In genomic region chr15:78438595-78439285, GRCh38 we compare ENCODE assay signal across 1 cellular context.
TF ChIP-seq lines count a peak whose summit lies in the region.

No MANE protein-coding gene starts in this region.

TF ChIP-seq in K562, 482 proteins besides CTCF, POLR2A, EP300 and RAD21 (continued from another document and continues in another):
- TF ChIP-seq PCBP1 (IDR thresholded peaks at IDR 0.05; ENCODE audit: low read depth, low read length, poor library complexity, severe bottlenecking) (peak; percentile 54), RBBP5 (IDR thresholded peaks at IDR 0.05; ENCODE audit: borderline replicate concordance, insufficient read depth, low read length, poor library complexity, severe bottlenecking) (peak; percentile 75), TAF1 (IDR thresholded peaks at IDR 0.05; ENCODE audit: control insufficient read depth, extremely low read depth, insufficient read depth, low read length, severe bottlenecking) (peak; percentile 64), FOXP4 (CRISPR knock-in tag; IDR thresholded peaks at IDR 0.05; ENCODE audit: borderline replicate concordance) (0 out of 2 replicates have a peak, but pooled peaks have one; percentile 70), IFI16 (CRISPR knock-in tag; IDR thresholded peaks at IDR 0.05) (no peak), ZNF609 (CRISPR knock-in tag; IDR thresholded peaks at IDR 0.05; ENCODE audit: borderline replicate concordance) (0 out of 2 replicates have a peak, but pooled peaks have one; percentile 5), NR2C2 (CRISPR knock-in tag; IDR thresholded peaks at IDR 0.05) (no peak), NR2C2 (tag; IDR thresholded peaks at IDR 0.05) (no peak), ETV5 (CRISPR knock-in tag; IDR thresholded peaks at IDR 0.05; ENCODE audit: low read depth) (0 out of 2 replicates have a peak, but pooled peaks have one; percentile 9), MCM2 (IDR thresholded peaks at IDR 0.05; ENCODE audit: low read depth) (no peak), E2F3 (CRISPR knock-in tag; IDR thresholded peaks at IDR 0.05) (no peak), SPI1 (IDR thresholded peaks at IDR 0.05; ENCODE audit: borderline replicate concordance, low read depth, low read length) (no peak), PHF20 (IDR thresholded peaks at IDR 0.05; ENCODE audit: partially characterized antibody) (peak; percentile 7), TFAM (CRISPR knock-in tag; conservative IDR thresholded peaks at IDR 0.05) (no peak), ZNF175 (CRISPR knock-in tag; IDR thresholded peaks at IDR 0.05; ENCODE audit: low read depth) (no peak), IRF9 (tag; IDR thresholded peaks at IDR 0.05) (no peak), TAF7 (tag; IDR thresholded peaks at IDR 0.05) (no peak), MTA3 (IDR thresholded peaks at IDR 0.05; ENCODE audit: borderline replicate concordance) (0 out of 2 replicates have a peak, but pooled peaks have one; percentile 24), MYBL2 (IDR thresholded peaks at IDR 0.05; ENCODE audit: low read depth) (no peak), MYBL2 (CRISPR knock-in tag; IDR thresholded peaks at IDR 0.05; ENCODE audit: borderline replicate concordance) (no peak), ZC3H11A (IDR thresholded peaks at IDR 0.05; ENCODE audit: low read depth, low read length) (no peak), ZNF830 (CRISPR knock-in tag; IDR thresholded peaks at IDR 0.05) (no peak), SNIP1 (IDR thresholded peaks at IDR 0.05; ENCODE audit: low read depth) (no peak), ZNF644 (tag; IDR thresholded peaks at IDR 0.05; ENCODE audit: low read depth) (no peak), U2AF1 (optimal IDR thresholded peaks at IDR 0.05; ENCODE audit: low read depth, low read length) (peak; percentile 56), ZNF224 (CRISPR knock-in tag; IDR thresholded peaks at IDR 0.05) (no peak), ZBTB2 (IDR thresholded peaks at IDR 0.05) (no peak), PHF8 (IDR thresholded peaks at IDR 0.05; ENCODE audit: borderline replicate concordance, low read length) (peak; percentile 31; the same call in 1 of the 2 replicates), GATAD2A (IDR thresholded peaks at IDR 0.05) (no peak), ARID4B (CRISPR knock-in tag; IDR thresholded peaks at IDR 0.05) (0 out of 2 replicates have a peak, but pooled peaks have one; percentile 5), ZFPM2 (CRISPR knock-in tag; IDR thresholded peaks at IDR 0.05) (no peak), CHD1 (IDR thresholded peaks at IDR 0.05; ENCODE audit: low read length) (peak; percentile 19), RBM34 (IDR thresholded peaks at IDR 0.05; ENCODE audit: borderline replicate concordance, insufficient read depth, low read length) (no peak), CAMTA2 (CRISPR knock-in tag; conservative IDR thresholded peaks at IDR 0.05) (no peak), CBX2 (IDR thresholded peaks at IDR 0.05; ENCODE audit: insufficient read depth, low read length, poor library complexity, severe bottlenecking) (no peak), ADNP (tag; IDR thresholded peaks at IDR 0.05) (no peak), HDAC3 (IDR thresholded peaks at IDR 0.05; ENCODE audit: borderline replicate concordance, partially characterized antibody) (no peak), SAFB2 (IDR thresholded peaks at IDR 0.05; ENCODE audit: borderline replicate concordance, low read depth, low read length, severe bottlenecking) (no peak), TARDBP (IDR thresholded peaks at IDR 0.05) (no peak), SRF (CRISPR knock-in tag; IDR thresholded peaks at IDR 0.05) (no peak), CHAMP1 (IDR thresholded peaks at IDR 0.05) (no peak), CC2D1A (IDR thresholded peaks at IDR 0.05) (no peak), PBX2 (CRISPR knock-in tag; IDR thresholded peaks at IDR 0.05; ENCODE audit: low read depth) (no peak), PBX2 (tag; conservative IDR thresholded peaks at IDR 0.05; ENCODE audit: low read depth) (no peak), TSC22D4 (tag; IDR thresholded peaks at IDR 0.05) (no peak), ZBTB43 (CRISPR knock-in tag; IDR thresholded peaks at IDR 0.05) (no peak)
